1 cellular context compared by ENCODE assay signal in the genomic region with DNA sequence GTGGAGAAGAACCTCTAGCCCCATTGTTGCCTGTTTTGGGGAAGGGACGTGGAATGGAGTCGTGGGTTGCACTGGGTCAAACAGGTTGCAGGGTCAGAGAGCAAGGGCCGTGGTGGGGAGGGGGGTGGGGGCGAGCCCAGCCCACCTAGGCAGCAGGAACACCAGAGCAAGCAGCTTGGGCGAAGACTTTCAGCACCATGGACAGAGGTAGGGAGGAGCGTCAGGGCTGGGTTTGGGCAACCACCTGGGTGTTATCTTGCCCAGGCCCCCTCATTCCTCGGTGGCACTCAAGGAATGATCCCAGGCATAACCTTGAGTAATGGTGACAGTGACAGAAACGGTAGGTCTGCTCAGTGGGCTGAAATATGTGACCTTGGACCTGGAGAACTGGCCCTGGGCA.
TF ChIP-seq lines count a peak whose summit lies in the region.

No MANE protein-coding gene starts in this region.

TF ChIP-seq in IMR-90, 13 proteins besides CTCF, POLR2A, EP300 and RAD21:
- no peak for TF ChIP-seq NFE2L2 (IDR thresholded peaks at IDR 0.05; ENCODE audit: low read depth, low read length)
- TF ChIP-seq FOS (IDR thresholded peaks at IDR 0.05; ENCODE audit: low read depth, low read length) = no peak
- no peak for TF ChIP-seq BHLHE40 (IDR thresholded peaks at IDR 0.05; ENCODE audit: low read depth, low read length)
- TF ChIP-seq MAFK (IDR thresholded peaks at IDR 0.05; ENCODE audit: low read depth, low read length) = no peak
- TF ChIP-seq RFX5 (IDR thresholded peaks at IDR 0.05; ENCODE audit: low read depth, low read length) = no peak
- TF ChIP-seq, protein P1, sequence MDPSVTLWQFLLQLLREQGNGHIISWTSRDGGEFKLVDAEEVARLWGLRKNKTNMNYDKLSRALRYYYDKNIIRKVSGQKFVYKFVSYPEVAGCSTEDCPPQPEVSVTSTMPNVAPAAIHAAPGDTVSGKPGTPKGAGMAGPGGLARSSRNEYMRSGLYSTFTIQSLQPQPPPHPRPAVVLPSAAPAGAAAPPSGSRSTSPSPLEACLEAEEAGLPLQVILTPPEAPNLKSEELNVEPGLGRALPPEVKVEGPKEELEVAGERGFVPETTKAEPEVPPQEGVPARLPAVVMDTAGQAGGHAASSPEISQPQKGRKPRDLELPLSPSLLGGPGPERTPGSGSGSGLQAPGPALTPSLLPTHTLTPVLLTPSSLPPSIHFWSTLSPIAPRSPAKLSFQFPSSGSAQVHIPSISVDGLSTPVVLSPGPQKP (IDR thresholded peaks at IDR 0.05; ENCODE audit: borderline replicate concordance, low read depth, low read length) = no peak
- TF ChIP-seq MAZ (IDR thresholded peaks at IDR 0.05; ENCODE audit: borderline replicate concordance, low read depth, low read length) = no peak
- no peak for TF ChIP-seq CEBPB (IDR thresholded peaks at IDR 0.05; ENCODE audit: low read depth, low read length)
- no peak for TF ChIP-seq MXI1 (IDR thresholded peaks at IDR 0.05; ENCODE audit: borderline replicate concordance, low read depth, low read length)
- no peak for TF ChIP-seq CHD1 (IDR thresholded peaks at IDR 0.05; ENCODE audit: low read depth, low read length)
- no peak for TF ChIP-seq SMC3 (IDR thresholded peaks at IDR 0.05; ENCODE audit: low read depth, low read length)
- TF ChIP-seq, protein P2, sequence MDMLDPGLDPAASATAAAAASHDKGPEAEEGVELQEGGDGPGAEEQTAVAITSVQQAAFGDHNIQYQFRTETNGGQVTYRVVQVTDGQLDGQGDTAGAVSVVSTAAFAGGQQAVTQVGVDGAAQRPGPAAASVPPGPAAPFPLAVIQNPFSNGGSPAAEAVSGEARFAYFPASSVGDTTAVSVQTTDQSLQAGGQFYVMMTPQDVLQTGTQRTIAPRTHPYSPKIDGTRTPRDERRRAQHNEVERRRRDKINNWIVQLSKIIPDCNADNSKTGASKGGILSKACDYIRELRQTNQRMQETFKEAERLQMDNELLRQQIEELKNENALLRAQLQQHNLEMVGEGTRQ (IDR thresholded peaks at IDR 0.05; ENCODE audit: low read depth, low read length) = no peak
- no peak for TF ChIP-seq RCOR1 (IDR thresholded peaks at IDR 0.05; ENCODE audit: insufficient replicate concordance, low read length)
